Comparison of ENCODE assay signal across 12 cellular contexts in the genomic region with DNA sequence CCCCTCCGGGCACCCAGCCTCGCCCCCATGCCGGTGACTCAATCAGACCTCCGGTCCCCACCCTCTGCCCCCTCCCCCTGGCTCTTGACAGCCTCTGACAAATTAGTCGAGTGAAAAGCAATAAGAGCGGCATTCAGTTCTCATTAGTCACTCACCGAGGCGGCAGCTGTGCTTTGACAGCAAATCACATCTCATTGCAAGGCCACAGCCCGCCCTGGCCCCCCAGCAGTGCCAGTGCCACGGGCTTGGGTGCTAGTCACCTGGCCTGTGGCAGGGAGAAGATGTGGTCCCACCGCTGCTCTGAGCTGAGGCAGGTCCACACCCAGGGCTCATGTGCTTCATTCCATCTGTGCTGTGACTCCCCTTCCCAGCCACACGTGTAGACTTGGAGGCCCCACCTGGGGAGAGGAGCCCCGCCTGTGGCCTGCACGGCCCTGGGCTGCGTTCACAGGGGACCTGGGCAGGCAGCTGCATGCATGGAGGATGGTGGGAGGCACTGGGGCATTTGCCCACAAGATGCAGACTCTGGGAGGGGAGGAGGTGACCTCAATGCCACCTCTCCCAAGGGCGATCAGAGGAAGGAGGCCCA. TPM values are rescaled to one million over a fixed set of nuclear protein-coding genes. Genes with fewer than 3 reads are reported as not detected.
DNase-seq lines count a peak whose midpoint lies in the region; ATAC-seq, FAIRE-seq and TF ChIP-seq lines count a peak whose summit lies in the region.
"Had no signal": no experiment of that assay in that cellular context is flagged by ENCODE, and none has a peak within 500 bp of the region (broad histone marks: within the 10 kb centered on the region; RNA-seq: fewer than 3 reads in every experiment).

No MANE protein-coding gene starts in this region.

- no peak overlapping the region for H2BK5ac ChIP-seq in H1 (ENCODE audit: low read depth, low read length)
- peak overlapping the region; percentile 12 for H2BK5ac ChIP-seq in neuronal stem cell (ENCODE audit: low read length)

- H3K9me3 ChIP-seq in H1 (ENCODE audit: insufficient read depth in 2 of 2, low read depth in 1 of 2, low read length in 1 of 2): no peaks in the 10 kb centered on the region
- no peaks in the 10 kb centered on the region for H3K9me3 ChIP-seq in neuronal stem cell (replicated peaks in 1 of 2; ENCODE audit: control insufficient read depth in 2 of 2, insufficient read depth in 1 of 2, low read depth in 1 of 2, low read length in 2 of 2)
- H3K9me3 ChIP-seq: left lung, thoracic aorta had no signal

- H3K56ac ChIP-seq in H1 (replicated peaks; ENCODE audit: insufficient read length, low read depth, low read length): no peak overlapping the region

- H3K4ac ChIP-seq in H1 (replicated peaks; ENCODE audit: insufficient read length, low read depth, low read length) (no peak overlapping the region), neuronal stem cell (ENCODE audit: low read length) (no peak overlapping the region)

- H3K4me2 ChIP-seq in H1 (ENCODE audit: insufficient read depth in 1 of 2, low read depth in 2 of 2, low read length in 2 of 2) (no peak overlapping the region), neuronal stem cell (ENCODE audit: insufficient read depth, low read length, poor library complexity, severe bottlenecking) (no peak overlapping the region)

- TF ChIP-seq RAD21 in H1 (IDR thresholded peaks at IDR 0.05 in 1 of 2, conservative IDR thresholded peaks at IDR 0.05 in 1 of 2; ENCODE audit: low read depth in 2 of 2, low read length in 2 of 2): no peak

- H3K9ac ChIP-seq in H1 (replicated peaks in 1 of 4; ENCODE audit: extremely low read depth in 1 of 4, low read depth in 3 of 4, low read length in 3 of 4): no peak overlapping the region
- peak overlapping the region; percentile 55 for H3K9ac ChIP-seq in neuronal stem cell (ENCODE audit: low read depth, low read length, poor library complexity)

- no peak overlapping the region for H4K5ac ChIP-seq in H1 (ENCODE audit: insufficient read length, low read depth, low read length)

- ATAC-seq in HG02970 (IDR thresholded peaks at IDR 0.05; ENCODE audit: low FRiP score, unreplicated experiment): no peak
- ATAC-seq in GM21717 (IDR thresholded peaks at IDR 0.05; ENCODE audit: unreplicated experiment): no peak
- no peak for ATAC-seq in GM19395 (IDR thresholded peaks at IDR 0.05; ENCODE audit: unreplicated experiment)
- ATAC-seq: left lung had no signal

- no peaks in the 10 kb centered on the region for H3K79me1 ChIP-seq in H1 (ENCODE audit: low read depth, low read length)
- H3K79me1 ChIP-seq in neuronal stem cell (ENCODE audit: low read depth, low read length): peaks cover 5% of the 10 kb centered on the region

- H3K14ac ChIP-seq in H1 (ENCODE audit: insufficient read length): no peak overlapping the region
- H3K14ac ChIP-seq in neuronal stem cell (ENCODE audit: low read length): peak overlapping the region; percentile 95

- DNase-seq in Daoy (ENCODE audit: low read depth): peak; percentile 89
- peak; percentile 49 for DNase-seq in NCI-H1436 treated with DMSO at 0.1 percent for 48 hours (lab: John Stamatoyannopoulos, UW)
- DNase-seq in H1 (ENCODE audit: low read depth in 1 of 2, low spot score in 2 of 2): no peak
- no peak for DNase-seq in neuronal stem cell (ENCODE audit: low spot score)
- no peak for DNase-seq in GF-D8 (lab: John Stamatoyannopoulos, UW)
- DNase-seq: activated T-cell treated with anti-CD3 and anti-CD28 coated beads, Interleukin-2, amount 50 U/mL, for 24 hours; left lung; posterior cingulate gyrus had no signal

- H2AFZ ChIP-seq in H1 (ENCODE audit: low read length) (no peak overlapping the region), neuronal stem cell (ENCODE audit: low read length) (no peak overlapping the region)

- H3K18ac ChIP-seq in H1 (ENCODE audit: extremely low read depth, low read length) (no peak overlapping the region), neuronal stem cell (ENCODE audit: low read length) (peak overlapping the region; percentile 57)

- H3K23me2 ChIP-seq in H1 (ENCODE audit: low read depth, low read length): no peaks in the 10 kb centered on the region

- H3K27me3 ChIP-seq in H1 (replicated peaks in 1 of 4; ENCODE audit: control insufficient read depth in 3 of 4, extremely low read depth in 1 of 4, insufficient read depth in 3 of 4, low read length in 3 of 4): no peaks in the 10 kb centered on the region
- H3K27me3 ChIP-seq in neuronal stem cell (ENCODE audit: control insufficient read depth in 3 of 3, insufficient read depth in 3 of 3, low read depth in 1 of 3, low read length in 3 of 3): peaks cover 0 to 28% (median 0%) of the 10 kb centered on the region in 3 experiments

- TF ChIP-seq POLR2A in H1 (IDR thresholded peaks at IDR 0.05; ENCODE audit: control extremely low read depth in 1 of 2, low read depth in 2 of 2, low read length in 2 of 2): no peak

- no peak for TF ChIP-seq EP300 in H1 (IDR thresholded peaks at IDR 0.05; ENCODE audit: borderline replicate concordance in 1 of 2, low read depth in 2 of 2, low read length in 2 of 2)

- no peak overlapping the region for H2BK20ac ChIP-seq in H1 (ENCODE audit: low read length)

- 85% methylated on average over 15 of the region's 16 CpGs; no CpG with 5 or more reads in 1 of the 2 experiments for WGBS in H1 (ENCODE audit: extremely low coverage in 1 of 2, insufficient coverage in 1 of 2, insufficient read length in 1 of 2, insufficient replicate concordance in 2 of 2, low coverage in 1 of 2, low lambda C conversion rate in 2 of 2, missing lambda C conversion rate in 1 of 2), 2 experiments
- WGBS in neuronal stem cell (ENCODE audit: extremely low coverage in 2 of 2, insufficient read length in 2 of 2, insufficient replicate concordance in 1 of 2), 2 donors: no CpG with 5 or more reads among the region's 16 CpGs

- POLR2A ChIA-PET in H1 (lab: Charles Lee; ENCODE audit: partially characterized antibody): no interaction called here

- H2BK120ac ChIP-seq in H1 (replicated peaks; ENCODE audit: low read depth, low read length) (no peak overlapping the region), neuronal stem cell (ENCODE audit: low read depth, low read length) (no peak overlapping the region)

- H3K36me3 ChIP-seq in H1 (ENCODE audit: control insufficient read depth in 2 of 4, insufficient read depth in 4 of 4, low read length in 3 of 4): no peaks in the 10 kb centered on the region
- peaks cover 0 to 2% of the 10 kb centered on the region in 2 donors for H3K36me3 ChIP-seq in neuronal stem cell (replicated peaks in 1 of 2; ENCODE audit: control insufficient read depth in 2 of 2, insufficient read depth in 2 of 2, low read length in 2 of 2)
- H3K36me3 ChIP-seq: left lung, thoracic aorta had no signal

- H2BK12ac ChIP-seq in H1 (ENCODE audit: low read depth, low read length): no peak overlapping the region
- peak overlapping the region; percentile 68 for H2BK12ac ChIP-seq in neuronal stem cell (ENCODE audit: low read length)

- FAIRE-seq in H1 (lab: Jason Lieb, UNC): no peak

- no peak overlapping the region for H4K91ac ChIP-seq in H1 (replicated peaks; ENCODE audit: insufficient read length, low read length)
- H4K91ac ChIP-seq in neuronal stem cell (ENCODE audit: low read depth, low read length, poor library complexity): peak overlapping the region; percentile 79

- TF ChIP-seq CTCF in H1 (IDR thresholded peaks at IDR 0.05; ENCODE audit: control extremely low read depth in 1 of 3, insufficient read depth in 1 of 3, low read depth in 1 of 3, low read length in 3 of 3): no peak

- H3K27ac ChIP-seq in H1 (ENCODE audit: low read depth, low read length): no peak overlapping the region
- H3K27ac ChIP-seq in neuronal stem cell (replicated peaks; ENCODE audit: low read length): no peak overlapping the region
- H3K27ac ChIP-seq: left lung, thoracic aorta had no signal

- CTCF ChIA-PET in H1 (lab: Charles Lee; ENCODE audit: partially characterized antibody): interaction anchor here (0.6 to 3.6 kb wide), 8 partner anchors 15 to 130 kb away, joined by 3 to 15 read pairs (median 4); a partner anchor contains a TSS

- peaks cover 0 to 6% of the 10 kb centered on the region in 2 experiments for H4K20me1 ChIP-seq in H1 (replicated peaks in 1 of 2; ENCODE audit: control insufficient read depth in 1 of 2, insufficient read depth in 2 of 2, low read length in 2 of 2)

- H2BK15ac ChIP-seq in H1 (ENCODE audit: low read length): no peak overlapping the region
- H2BK15ac ChIP-seq in neuronal stem cell (ENCODE audit: low read length): no peak overlapping the region

- H3K4me3 ChIP-seq in H1 (ENCODE audit: extremely low read depth in 1 of 4, insufficient read depth in 2 of 4, low read depth in 3 of 4, low read length in 4 of 4) (no peak overlapping the region), neuronal stem cell (ENCODE audit: low read length in 2 of 2) (no peak overlapping the region)
- H3K4me3 ChIP-seq: left lung, thoracic aorta had no signal

- H3K4me1 ChIP-seq in H1 (replicated peaks in 1 of 4; ENCODE audit: control insufficient read depth in 3 of 4, insufficient read depth in 4 of 4, low read length in 3 of 4) (no peaks in the 10 kb centered on the region), neuronal stem cell (ENCODE audit: control insufficient read depth in 2 of 2, insufficient read depth in 1 of 2, low read depth in 1 of 2, low read length in 2 of 2) (peaks cover 0 to 10% of the 10 kb centered on the region in 2 donors)
- H3K4me1 ChIP-seq: left lung had no signal

- H2AK5ac ChIP-seq in H1 (ENCODE audit: low read depth, low read length): no peak overlapping the region
- peak overlapping the region; percentile 88 for H2AK5ac ChIP-seq in neuronal stem cell (ENCODE audit: low read depth, low read length)

- peak overlapping the region; percentile 5; the same call in 1 of the 2 replicates for H4K8ac ChIP-seq in H1 (ENCODE audit: extremely low read depth, insufficient read depth, low read length)
- H4K8ac ChIP-seq in neuronal stem cell (ENCODE audit: low read depth, low read length): no peak overlapping the region

- no peak overlapping the region for H3K23ac ChIP-seq in H1 (ENCODE audit: insufficient read length)
- no peak overlapping the region for H3K23ac ChIP-seq in neuronal stem cell (ENCODE audit: low read depth, low read length, poor library complexity)

- H3K79me2 ChIP-seq in H1 (ENCODE audit: control insufficient read depth in 1 of 2, insufficient read depth in 2 of 2, low read length in 2 of 2): no peaks in the 10 kb centered on the region

RNA-seq across cellular contexts. Expression of a gene that starts 7.4 kb away (rescaled TPM):
- not detected in 2 replicates for total RNA-seq in Daoy (2014; rRNA removed; shearing (Covaris generic))
- not detected in 2 replicates for total RNA-seq in H1 (2021; fragmentation: NEBNext Ultra II Directional; extraction: Animal tissue kit (Norgen Biotek cat#: 25700))
- polyA plus RNA-seq in H1 (2011; rRNA removed): 0.09 and 0.16 TPM in 2 replicates
- polyA plus RNA-seq in H1 (2011; cell fraction: cytosol; rRNA removed): 0.09 TPM
- polyA plus RNA-seq in H1 (2011; cell fraction: nucleus; rRNA removed): 0.11 TPM
- 0.11 TPM in 1 of 4 replicates, not detected in the others for polyA plus RNA-seq in H1 (2012, experiment 1 of 2)
- polyA plus RNA-seq in H1 (2012, experiment 2 of 2): not detected
- not detected for polyA plus RNA-seq in H1 (2013, experiment 1 of 2)
- not detected for polyA plus RNA-seq in H1 (2013, experiment 2 of 2)
- not detected in 2 replicates for polyA minus RNA-seq in H1 (2011; rRNA and poly(A)+ RNA removed)
- polyA minus RNA-seq in H1 (2011; cell fraction: cytosol; rRNA and poly(A)+ RNA removed): not detected
- polyA minus RNA-seq in H1 (2011; cell fraction: nucleus; rRNA and poly(A)+ RNA removed): not detected
- 1.0 TPM for polyA plus RNA-seq in neuronal stem cell (2013, experiment 1 of 2)
- 0.82 TPM for polyA plus RNA-seq in neuronal stem cell (2013, experiment 2 of 2)
- total RNA-seq: thoracic aorta had no signal

RNA-seq across cellular contexts. Expression of a gene that starts 18.0 kb away (rescaled TPM):
- not detected in 2 replicates for total RNA-seq in Daoy (2014; rRNA removed; shearing (Covaris generic))
- not detected in 2 replicates for total RNA-seq in H1 (2021; fragmentation: NEBNext Ultra II Directional; extraction: Animal tissue kit (Norgen Biotek cat#: 25700))
- polyA plus RNA-seq in H1 (2011; rRNA removed): not detected in 2 replicates
- polyA plus RNA-seq in H1 (2011; cell fraction: cytosol; rRNA removed): not detected
- not detected for polyA plus RNA-seq in H1 (2011; cell fraction: nucleus; rRNA removed)
- polyA plus RNA-seq in H1 (2012, experiment 1 of 2): not detected in 4 replicates
- polyA plus RNA-seq in H1 (2012, experiment 2 of 2): not detected
- not detected for polyA plus RNA-seq in H1 (2013, experiment 1 of 2)
- polyA plus RNA-seq in H1 (2013, experiment 2 of 2): not detected
- polyA minus RNA-seq in H1 (2011; rRNA and poly(A)+ RNA removed): not detected in 2 replicates
- polyA minus RNA-seq in H1 (2011; cell fraction: cytosol; rRNA and poly(A)+ RNA removed): not detected
- polyA minus RNA-seq in H1 (2011; cell fraction: nucleus; rRNA and poly(A)+ RNA removed): not detected
- not detected for polyA plus RNA-seq in neuronal stem cell (2013, experiment 1 of 2)
- polyA plus RNA-seq in neuronal stem cell (2013, experiment 2 of 2): not detected
- total RNA-seq: left lung, thoracic aorta had no signal

RNA-seq across cellular contexts. Expression of a gene that starts 39.8 kb away (rescaled TPM):
- 0.29 and 0.45 TPM in 2 replicates for total RNA-seq in Daoy (2014; rRNA removed; shearing (Covaris generic))
- total RNA-seq in H1 (2021; fragmentation: NEBNext Ultra II Directional; extraction: Animal tissue kit (Norgen Biotek cat#: 25700)): 1.3 and 1.5 TPM in 2 replicates
- polyA plus RNA-seq in H1 (2011; rRNA removed): 0.74 and 2.0 TPM in 2 replicates
- 1.1 TPM for polyA plus RNA-seq in H1 (2011; cell fraction: cytosol; rRNA removed)
- 0.37 TPM for polyA plus RNA-seq in H1 (2011; cell fraction: nucleus; rRNA removed)
- polyA plus RNA-seq in H1 (2012, experiment 1 of 2): 1.6 to 3.2 TPM (median 2.7 TPM) in 4 replicates
- 1.00 TPM for polyA plus RNA-seq in H1 (2012, experiment 2 of 2)
- 2.0 TPM for polyA plus RNA-seq in H1 (2013, experiment 1 of 2)
- 2.6 TPM for polyA plus RNA-seq in H1 (2013, experiment 2 of 2)
- polyA minus RNA-seq in H1 (2011; rRNA and poly(A)+ RNA removed): 0.20 and 0.57 TPM in 2 replicates
- 0.88 TPM for polyA minus RNA-seq in H1 (2011; cell fraction: cytosol; rRNA and poly(A)+ RNA removed)
- polyA minus RNA-seq in H1 (2011; cell fraction: nucleus; rRNA and poly(A)+ RNA removed): 0.70 TPM
- polyA plus RNA-seq in neuronal stem cell (2013, experiment 1 of 2): 11.8 TPM
- polyA plus RNA-seq in neuronal stem cell (2013, experiment 2 of 2): 11.0 TPM

Comparison
In these comparisons a context has a peak if more than half of its experiments do, and no peak if none do; other contexts are left out.
1. DNase-seq: peak in Daoy (single experiment) and NCI-H1436 treated with DMSO at 0.1 percent for 48 hours (single experiment); none in H1 (0 of 2), neuronal stem cell (single experiment) and GF-D8 (single experiment).